Comparison of ENCODE assay signal across 20 cellular contexts in the genomic region with DNA sequence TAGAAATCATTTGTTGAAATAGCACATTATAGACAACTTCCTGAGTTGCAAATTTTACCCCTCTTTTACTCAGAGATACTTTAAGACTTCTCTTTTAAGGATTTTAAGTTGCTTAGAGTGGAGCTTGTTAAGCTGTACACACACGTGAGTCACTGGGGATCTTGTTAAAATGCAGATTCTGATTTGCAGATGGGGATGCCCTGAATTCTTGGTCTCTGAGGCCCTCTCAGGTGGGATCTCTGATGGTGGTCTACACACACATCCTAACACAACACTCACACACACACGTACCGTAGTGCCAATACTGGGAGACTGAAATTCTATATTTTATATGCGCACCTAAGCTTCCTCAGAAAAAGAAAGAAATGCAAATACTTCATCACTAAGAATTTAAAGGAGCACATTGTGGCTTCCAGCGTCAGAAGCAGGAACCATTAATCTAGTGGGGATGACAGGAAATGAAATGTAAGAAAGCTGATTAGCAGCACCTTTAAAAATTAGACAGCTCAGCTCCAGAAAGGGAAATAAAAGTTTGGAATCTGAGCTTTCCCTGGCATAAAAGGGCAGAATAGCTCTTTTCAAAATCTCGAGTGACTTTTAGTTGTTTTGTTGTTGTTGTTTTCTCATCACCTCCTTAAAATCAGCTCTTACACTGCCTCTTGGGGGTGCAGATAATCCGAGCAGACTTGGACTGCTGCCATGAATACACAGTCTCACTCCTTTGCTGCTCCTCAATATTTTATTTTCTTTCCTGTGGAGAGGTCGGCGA.
DNase-seq lines count a peak whose midpoint lies in the region; ATAC-seq and TF ChIP-seq lines count a peak whose summit lies in the region.
"Had no signal": no experiment of that assay in that cellular context is flagged by ENCODE, and none has a peak within 500 bp of the region (broad histone marks: within the 10 kb centered on the region; RNA-seq: fewer than 3 reads in every experiment).

No MANE protein-coding gene starts in this region.

- H2AFZ ChIP-seq in mesenchymal stem cell (ENCODE audit: low read depth, low read length) = no peak overlapping the region

- 27% methylated on average over 6 of the region's 9 CpGs for WGBS in mesenchymal stem cell
- WGBS in heart left ventricle, 4 donors = 38 to 44% (median 41%) methylated on average over 9 of the region's 9 CpGs

- H4K8ac ChIP-seq in mesenchymal stem cell (ENCODE audit: low read length) = no peak overlapping the region

- CTCF ChIA-PET in CD8-positive, alpha-beta T cell (lab: Charles Lee) = no interaction called here
- CTCF ChIA-PET in WTC11 (lab: Charles Lee) = interaction anchor here (1.1 to 2.4 kb wide), 6 partner anchors 21 to 454 kb away, joined by 3 to 8 read pairs (median 4); no protein-coding TSS in a partner anchor
- CTCF ChIA-PET in CD4-positive, alpha-beta T cell (lab: Charles Lee) = no interaction called here

- no peak overlapping the region for H3K14ac ChIP-seq in mesenchymal stem cell (ENCODE audit: low read length in 2 of 2)

- TF ChIP-seq CTCF in CD8-positive, alpha-beta T cell (IDR thresholded peaks at IDR 0.05) = no peak
- TF ChIP-seq CTCF in WTC11 (IDR thresholded peaks at IDR 0.05) (no peak), heart left ventricle (IDR thresholded peaks at IDR 0.05) (no peak)
- no peak for TF ChIP-seq CTCF in CD4-positive, alpha-beta T cell (IDR thresholded peaks at IDR 0.05)

- peak overlapping the region; percentile 21 for H3K4me2 ChIP-seq in mesenchymal stem cell (ENCODE audit: low read length, poor library complexity, severe bottlenecking)

- H3K36me3 ChIP-seq in CD8-positive, alpha-beta T cell (ENCODE audit: insufficient read depth, low read length) = no peaks in the 10 kb centered on the region
- H3K36me3 ChIP-seq in HUES48 (ENCODE audit: control insufficient read depth, insufficient read depth, low read length) (no peaks in the 10 kb centered on the region), mesenchymal stem cell (ENCODE audit: control insufficient read depth in 1 of 2, insufficient read depth in 2 of 2, low read depth in 1 of 2, low read length in 2 of 2) (no peaks in the 10 kb centered on the region), heart left ventricle (no peaks in the 10 kb centered on the region)
- H3K36me3 ChIP-seq: MG63, pancreas, sigmoid colon had no signal

- H3K9me3 Mint-ChIP-seq in CD8-positive, alpha-beta T cell = no peaks in the 10 kb centered on the region
- H3K9me3 Mint-ChIP-seq in WTC11 = peaks cover under 1% of the 10 kb centered on the region; the same call in 1 of the 2 replicates
- H3K9me3 Mint-ChIP-seq in CD4-positive, alpha-beta T cell = no peaks in the 10 kb centered on the region

- no peak overlapping the region for H2BK15ac ChIP-seq in mesenchymal stem cell (ENCODE audit: low read depth, poor library complexity, severe bottlenecking)

- no peak overlapping the region for H3K27ac ChIP-seq in CD8-positive, alpha-beta T cell (ENCODE audit: low read depth, low read length)
- H3K27ac ChIP-seq in HUES48 (ENCODE audit: low read depth, low read length) (peak overlapping the region; percentile 85), mesenchymal stem cell (ENCODE audit: low read length, poor library complexity, severe bottlenecking) (peak overlapping the region; percentile 37), heart left ventricle (no peak overlapping the region)
- H3K27ac ChIP-seq in CD4-positive, alpha-beta T cell (ENCODE audit: low read depth, low read length) = no peak overlapping the region
- H3K27ac ChIP-seq: pancreas, sigmoid colon had no signal

- no peak overlapping the region for H4K91ac ChIP-seq in mesenchymal stem cell (ENCODE audit: low read length)

- H3K9me3 ChIP-seq in CD8-positive, alpha-beta T cell (ENCODE audit: low read length) = no peaks in the 10 kb centered on the region
- H3K9me3 ChIP-seq in HUES48 (ENCODE audit: control insufficient read depth, insufficient read depth, low read length) (no peaks in the 10 kb centered on the region), mesenchymal stem cell (ENCODE audit: control insufficient read depth, low read length) (no peaks in the 10 kb centered on the region), heart left ventricle (no peaks in the 10 kb centered on the region)
- H3K9me3 ChIP-seq in CD4-positive, alpha-beta T cell (ENCODE audit: control insufficient read depth, low read length) = no peaks in the 10 kb centered on the region
- H3K9me3 ChIP-seq: MG63, pancreas, sigmoid colon had no signal

- no peak overlapping the region for H2BK12ac ChIP-seq in mesenchymal stem cell (ENCODE audit: low read length in 2 of 2)

- H3K23ac ChIP-seq in mesenchymal stem cell (ENCODE audit: low read length in 2 of 2) = no peak overlapping the region

- H3K4me3 ChIP-seq in CD8-positive, alpha-beta T cell (ENCODE audit: low read depth, low read length) = no peak overlapping the region
- H3K4me3 ChIP-seq in HUES48 (ENCODE audit: low read depth, low read length) (no peak overlapping the region; the same call in 1 of the 2 replicates), mesenchymal stem cell (ENCODE audit: insufficient read depth in 1 of 2, low read depth in 1 of 2, low read length in 2 of 2) (no peak overlapping the region), heart left ventricle (no peak overlapping the region)
- H3K4me3 ChIP-seq: MG63, pancreas, sigmoid colon had no signal

- H3K9ac ChIP-seq in HUES48 (ENCODE audit: low read depth, low read length) (peak overlapping the region; percentile 34; the same call in 1 of the 2 replicates), mesenchymal stem cell (ENCODE audit: low read length) (no peak overlapping the region)

- no peaks in the 10 kb centered on the region for H3K36me3 Mint-ChIP-seq in CD8-positive, alpha-beta T cell
- H3K36me3 Mint-ChIP-seq in WTC11 = no peaks in the 10 kb centered on the region
- no peaks in the 10 kb centered on the region for H3K36me3 Mint-ChIP-seq in CD4-positive, alpha-beta T cell (ENCODE audit: low read depth)

- TF ChIP-seq POLR2A in heart left ventricle (IDR thresholded peaks at IDR 0.05) = no peak

- peaks cover 10% of the 10 kb centered on the region for H3K4me1 Mint-ChIP-seq in CD8-positive, alpha-beta T cell (ENCODE audit: low read depth)
- peaks cover 56% of the 10 kb centered on the region for H3K4me1 Mint-ChIP-seq in WTC11
- H3K4me1 Mint-ChIP-seq in CD4-positive, alpha-beta T cell (ENCODE audit: low read depth) = no peaks in the 10 kb centered on the region
- H3K4me1 Mint-ChIP-seq: IgD-negative memory B cell had no signal

- H3K27ac Mint-ChIP-seq in CD8-positive, alpha-beta T cell = peak overlapping the region; percentile 45
- H3K27ac Mint-ChIP-seq in WTC11 = peak overlapping the region; percentile 94
- H3K27ac Mint-ChIP-seq in CD4-positive, alpha-beta T cell = no peak overlapping the region
- H3K27ac Mint-ChIP-seq: IgD-negative memory B cell had no signal

- H2BK5ac ChIP-seq in mesenchymal stem cell (ENCODE audit: low read depth, low read length, poor library complexity, severe bottlenecking) = no peak overlapping the region

- H3K4me1 ChIP-seq in CD8-positive, alpha-beta T cell (ENCODE audit: insufficient read depth, low read length) = no peaks in the 10 kb centered on the region
- peaks cover 37% of the 10 kb centered on the region for H3K4me1 ChIP-seq in HUES48 (ENCODE audit: control insufficient read depth, insufficient read depth, low read length)
- H3K4me1 ChIP-seq in mesenchymal stem cell (ENCODE audit: control insufficient read depth, insufficient read depth, low read depth, low read length) = peaks cover 25% of the 10 kb centered on the region
- no peaks in the 10 kb centered on the region for H3K4me1 ChIP-seq in heart left ventricle
- H3K4me1 ChIP-seq: pancreas, sigmoid colon had no signal

- H3K27me3 ChIP-seq in CD8-positive, alpha-beta T cell (ENCODE audit: insufficient read depth, low read length) = no peaks in the 10 kb centered on the region
- no peaks in the 10 kb centered on the region for H3K27me3 ChIP-seq in HUES48 (ENCODE audit: control insufficient read depth, insufficient read depth, low read length)
- peaks cover 0 to 57% of the 10 kb centered on the region in 2 experiments for H3K27me3 ChIP-seq in mesenchymal stem cell (ENCODE audit: control insufficient read depth in 1 of 2, insufficient read depth in 1 of 2, low read length in 2 of 2)
- H3K27me3 ChIP-seq in heart left ventricle = peaks cover 0 to 33% (median 0%) of the 10 kb centered on the region in 9 donors
- H3K27me3 ChIP-seq in CD4-positive, alpha-beta T cell (ENCODE audit: control insufficient read depth, insufficient read depth, low read length) = no peaks in the 10 kb centered on the region
- H3K27me3 ChIP-seq: MG63 had no signal

- H3K18ac ChIP-seq in mesenchymal stem cell (ENCODE audit: low read depth in 1 of 2, low read length in 2 of 2) = no peak overlapping the region

- ATAC-seq in CD8-positive, alpha-beta T cell = no peak
- no peak for ATAC-seq in WTC11
- no peak for ATAC-seq in HG02623 (IDR thresholded peaks at IDR 0.05; ENCODE audit: unreplicated experiment)
- no peak for ATAC-seq in heart left ventricle
- no peak for ATAC-seq in CD4-positive, alpha-beta T cell (ENCODE audit: poor library complexity)
- ATAC-seq: PC-3 had no signal

- no peak overlapping the region for H2BK120ac ChIP-seq in mesenchymal stem cell (ENCODE audit: low read depth, low read length)

- DNase-seq in CD8-positive, alpha-beta T cell = no peak
- DNase-seq in WTC11 (ENCODE audit: low spot score) = no peak
- no peak for DNase-seq in mesenchymal stem cell
- no peak for DNase-seq in heart left ventricle
- no peak for DNase-seq in amniotic stem cell (lab: John Stamatoyannopoulos, UW)
- DNase-seq in CD4-positive, alpha-beta T cell = no peak
- DNase-seq: activated CD4-positive, alpha-beta T cell treated with anti-CD3 and anti-CD28 coated beads, Interleukin-2, amount 50 U/mL, for 4 hours; amygdala; DMS53; erythroblast; foreskin melanocyte; MG63; NCI-H1436 treated with DMSO at 0.1 percent for 48 hours; pancreas; PC-3; SHP77 treated with DMSO at 0.1 percent for 48 hours; sigmoid colon had no signal

- no peaks in the 10 kb centered on the region for H3K79me1 ChIP-seq in mesenchymal stem cell (replicated peaks; ENCODE audit: low read length, poor library complexity, severe bottlenecking)

- POLR2A ChIA-PET in CD8-positive, alpha-beta T cell (lab: Charles Lee) = no interaction called here
- POLR2A ChIA-PET in WTC11 (lab: Charles Lee) = no interaction called here
- POLR2A ChIA-PET in CD4-positive, alpha-beta T cell (lab: Charles Lee) = no interaction called here

- no peaks in the 10 kb centered on the region for H3K27me3 Mint-ChIP-seq in CD8-positive, alpha-beta T cell (ENCODE audit: low read depth)
- H3K27me3 Mint-ChIP-seq in WTC11 (ENCODE audit: low read depth) = no peaks in the 10 kb centered on the region; the same call in 1 of the 2 replicates
- H3K27me3 Mint-ChIP-seq in CD4-positive, alpha-beta T cell = no peaks in the 10 kb centered on the region
- H3K27me3 Mint-ChIP-seq: IgD-negative memory B cell had no signal

- intact Hi-C loops in CD8-positive, alpha-beta T cell (cut with DNase I, micrococcal nuclease) = no loop called here
- intact Hi-C loops in heart left ventricle (cut with DNase I) = no loop called here
- intact Hi-C loops in CD4-positive, alpha-beta T cell (cut with DNase I, micrococcal nuclease) = no loop called here

- no peak overlapping the region for H3K4me3 Mint-ChIP-seq in CD8-positive, alpha-beta T cell
- no peak overlapping the region for H3K4me3 Mint-ChIP-seq in WTC11
- H3K4me3 Mint-ChIP-seq in CD4-positive, alpha-beta T cell = no peak overlapping the region
- H3K4me3 Mint-ChIP-seq: IgD-negative memory B cell had no signal

- no peak overlapping the region for H2AK5ac ChIP-seq in mesenchymal stem cell (ENCODE audit: low read length, severe bottlenecking)

- H3K4ac ChIP-seq in mesenchymal stem cell (ENCODE audit: low read depth in 1 of 2, low read length in 2 of 2) = no peak overlapping the region

Comparison
In these comparisons a context has a peak if more than half of its experiments do, and no peak if none do; other contexts are left out.
1. H3K27ac ChIP-seq: peak in HUES48 (single experiment) and mesenchymal stem cell (single experiment); none in CD8-positive, alpha-beta T cell (single experiment), heart left ventricle (0 of 12) and CD4-positive, alpha-beta T cell (single experiment).